ENCODE assay signal across 1 cellular context in the genomic region with DNA sequence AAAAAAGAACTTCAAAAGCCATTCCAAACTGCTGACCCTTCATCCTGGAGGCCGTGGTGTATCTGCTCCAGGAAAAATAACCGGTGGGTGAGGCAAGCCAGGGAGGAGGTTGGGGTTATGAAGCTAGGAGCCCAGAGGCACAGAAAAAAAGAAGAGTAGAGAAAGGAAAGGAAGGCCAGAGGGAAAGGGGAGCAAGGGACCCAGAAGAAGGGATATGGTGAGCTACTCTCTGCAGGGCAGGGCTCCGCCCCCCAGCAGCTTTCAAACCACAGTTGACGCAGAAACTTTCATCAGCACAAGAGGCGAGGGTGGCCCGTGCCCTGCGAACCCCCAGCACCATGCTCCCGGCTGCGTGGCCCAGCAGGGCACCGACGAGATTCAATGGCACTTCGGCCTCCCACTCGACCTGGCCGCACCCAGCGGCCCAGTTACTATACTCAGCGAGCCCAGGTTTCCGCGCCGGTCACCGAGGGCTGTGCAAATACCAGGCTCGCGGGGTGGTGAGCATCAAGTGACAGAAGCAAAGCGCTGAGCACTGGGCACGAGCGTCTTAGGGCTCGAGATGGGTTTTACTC.
TF ChIP-seq lines count a peak whose summit lies in the region.

No MANE protein-coding gene starts in this region.

TF ChIP-seq in GM23338, 12 proteins besides CTCF, POLR2A, EP300 and RAD21 (continued from another document):
- no peak for TF ChIP-seq ZNF462 (CRISPR knock-in tag; IDR thresholded peaks at IDR 0.05)
